In genomic region chr10:101123815-101124617, GRCh38 we compare ENCODE assay signal across 1 cellular context.
TF ChIP-seq lines count a peak whose summit lies in the region.

No MANE protein-coding gene starts in this region.

TF ChIP-seq in H1, 55 proteins besides CTCF, POLR2A, EP300 and RAD21:
- TF ChIP-seq ATF3 (IDR thresholded peaks at IDR 0.05; ENCODE audit: insufficient read depth, low read depth, low read length) (no peak), CHD2 (IDR thresholded peaks at IDR 0.05; ENCODE audit: low read length) (no peak), MAX (IDR thresholded peaks at IDR 0.05) (no peak), KDM4A (IDR thresholded peaks at IDR 0.05; ENCODE audit: low read depth, low read length, severe bottlenecking) (no peak), EZH2 (IDR thresholded peaks at IDR 0.05; ENCODE audit: low read depth, low read length, severe bottlenecking) (peak; percentile 73), POU5F1 (IDR thresholded peaks at IDR 0.05; ENCODE audit: low read depth, low read length) (no peak), TCF12 (IDR thresholded peaks at IDR 0.05; ENCODE audit: low read depth, low read length) (no peak), BACH1 (IDR thresholded peaks at IDR 0.05; ENCODE audit: low read length) (no peak), SIX5 (IDR thresholded peaks at IDR 0.05; ENCODE audit: low read depth, low read length) (no peak), SAP30 (IDR thresholded peaks at IDR 0.05; ENCODE audit: insufficient read depth, insufficient replicate concordance, low read length) (no peak), NRF1 (IDR thresholded peaks at IDR 0.05; ENCODE audit: low read depth, low read length) (no peak), RBBP5 (IDR thresholded peaks at IDR 0.05; ENCODE audit: borderline replicate concordance, low read depth, low read length) (no peak), HDAC2 (IDR thresholded peaks at IDR 0.05; ENCODE audit: borderline replicate concordance in 1 of 2, low read depth in 2 of 2, low read length in 2 of 2) (no peak), POLR2AphosphoS5 (IDR thresholded peaks at IDR 0.05; ENCODE audit: low read depth, low read length) (no peak), SUZ12 (IDR thresholded peaks at IDR 0.05; ENCODE audit: low read length) (peak; percentile 53; the same call in 1 of the 2 replicates), CBX8 (IDR thresholded peaks at IDR 0.05; ENCODE audit: borderline replicate concordance, low read depth, low read length) (peak; percentile 65; the same call in 1 of the 2 replicates), BCL11A (IDR thresholded peaks at IDR 0.05; ENCODE audit: low read depth in 2 of 2, low read length in 2 of 2) (no peak), TAF7 (optimal IDR thresholded peaks at IDR 0.05; ENCODE audit: borderline replicate concordance, low read depth, low read length) (no peak), SP4 (IDR thresholded peaks at IDR 0.05; ENCODE audit: low read length) (no peak), ASH2L (IDR thresholded peaks at IDR 0.05; ENCODE audit: low read length) (no peak), RNF2 (IDR thresholded peaks at IDR 0.05; ENCODE audit: borderline replicate concordance, low read depth, low read length, missing control alignments, poor library complexity, severe bottlenecking) (peak; percentile 81), SRF (IDR thresholded peaks at IDR 0.05; ENCODE audit: low read depth, low read length) (no peak), PHF8 (conservative IDR thresholded peaks at IDR 0.05; ENCODE audit: low read depth, low read length) (no peak), ATF2 (IDR thresholded peaks at IDR 0.05; ENCODE audit: low read length) (no peak), MAFK (IDR thresholded peaks at IDR 0.05; ENCODE audit: low read depth, low read length) (no peak)
TF ChIP-seq in H1: peak in this region for 4.
